Comparison of ENCODE assay signal across 7 cellular contexts in genomic region chr3:70821602-70822001, GRCh38.
"Had no signal": no experiment of that assay in that cellular context is flagged by ENCODE, and none has a peak within 500 bp of the region (broad histone marks: within the 10 kb centered on the region; RNA-seq: fewer than 3 reads in every experiment).

No MANE protein-coding gene starts in this region.

- H3K4me3 ChIP-seq: GM23338 had no signal

- H3K36me3 Mint-ChIP-seq: IgD-negative memory B cell had no signal

- H2AFZ ChIP-seq: GM23338 had no signal

- H3K4me1 Mint-ChIP-seq: H9, IgD-negative memory B cell had no signal

- H3K4me2 ChIP-seq: GM23338 had no signal

- H3K27ac Mint-ChIP-seq: GM23338, H9, IgD-negative memory B cell had no signal

- H3K4me3 Mint-ChIP-seq: GM23338, H9, IgD-negative memory B cell had no signal

- ATAC-seq: GM23338 had no signal

- FAIRE-seq: H1, H54, HTR-8/SVneo had no signal

- DNase-seq: H9, HCEC 1CT had no signal
